In genomic region chr7:21469894-21470293, GRCh38 we compare ENCODE assay signal across 23 cellular contexts. TPM values are rescaled to one million over a fixed set of nuclear protein-coding genes. Genes with fewer than 3 reads are reported as not detected.
DNase-seq lines count a peak whose midpoint lies in the region; ATAC-seq, FAIRE-seq and TF ChIP-seq lines count a peak whose summit lies in the region.
"Had no signal": no experiment of that assay in that cellular context is flagged by ENCODE, and none has a peak within 500 bp of the region (broad histone marks: within the 10 kb centered on the region; RNA-seq: fewer than 3 reads in every experiment).

No MANE protein-coding gene starts in this region.

- no peaks in the 10 kb centered on the region for H3K9me3 ChIP-seq in IMR-90 (ENCODE audit: control insufficient read depth, insufficient read depth, low read length)
- H3K9me3 ChIP-seq in mesenchymal stem cell (ENCODE audit: control insufficient read depth, low read length): no peaks in the 10 kb centered on the region
- H3K9me3 ChIP-seq: A549, SJSA1 had no signal

- no peak overlapping the region for H3K14ac ChIP-seq in IMR-90 (replicated peaks; ENCODE audit: low read depth, low read length)
- no peak overlapping the region for H3K14ac ChIP-seq in mesenchymal stem cell (ENCODE audit: low read length in 2 of 2)

- TF ChIP-seq POLR2A in IMR-90 (IDR thresholded peaks at IDR 0.05; ENCODE audit: low read depth, low read length) (no peak), GM12892 (IDR thresholded peaks at IDR 0.05; ENCODE audit: low read depth, low read length) (no peak)

- H3K18ac ChIP-seq in IMR-90 (ENCODE audit: low read depth, low read length) (no peak overlapping the region), mesenchymal stem cell (ENCODE audit: low read depth in 1 of 2, low read length in 2 of 2) (no peak overlapping the region)

- DNase-seq in IMR-90 (peak; percentile 19), NCI-H226 (peak; percentile 10), choroid plexus epithelial cell (ENCODE audit: low read depth) (peak; percentile 1), mesenchymal stem cell (peak; percentile 68), GM12892 (ENCODE audit: insufficient read length) (no peak), ACHN (no peak)
- no peak for DNase-seq in activated CD4-positive, alpha-beta T cell treated with anti-CD3 and anti-CD28 coated beads for 48 hours
- DNase-seq: Calu3; CD8-positive, alpha-beta T cell; DMS79 treated with DMSO at 0.1 percent for 48 hours; GF-D8; KG1; NCI-H1105 treated with DMSO at 0.1 percent for 48 hours; NCI-H146; NCI-H2029; NCI-H446 treated with DMSO at 0.1 percent for 48 hours; NCI-H526; Right ventricle myocardium superior; RPMI8226 had no signal

- BruUV-seq in IMR-90 (replicated peaks; lab: Mats Ljungman, UMichigan): no TSS peak

- POLR2A ChIA-PET in IMR-90 (lab: Charles Lee; ENCODE audit: unreplicated experiment): no interaction called here

- no peak overlapping the region for H3K23ac ChIP-seq in IMR-90 (ENCODE audit: low read depth, low read length)
- H3K23ac ChIP-seq in mesenchymal stem cell (ENCODE audit: low read length in 2 of 2): no peak overlapping the region

- H2BK12ac ChIP-seq in mesenchymal stem cell (ENCODE audit: low read length in 2 of 2): no peak overlapping the region

- H2AFZ ChIP-seq in IMR-90 (replicated peaks; ENCODE audit: low read length, poor library complexity) (no peak overlapping the region), mesenchymal stem cell (ENCODE audit: low read depth, low read length) (no peak overlapping the region)

- H2AK5ac ChIP-seq in IMR-90 (ENCODE audit: low read depth, low read length): no peak overlapping the region
- no peak overlapping the region for H2AK5ac ChIP-seq in mesenchymal stem cell (ENCODE audit: low read length, severe bottlenecking)

- no peak overlapping the region for H2BK120ac ChIP-seq in IMR-90 (ENCODE audit: low read depth, low read length)
- H2BK120ac ChIP-seq in mesenchymal stem cell (ENCODE audit: low read depth, low read length): no peak overlapping the region

- FAIRE-seq in GM12892 (lab: Jason Lieb, UNC): no peak
- FAIRE-seq: A549 had no signal

- dilution Hi-C loops in IMR-90 (cut with HindIII; ENCODE audit: low sequenced_read_pairs, unreplicated experiment): no loop called here

- no peaks in the 10 kb centered on the region for H3K9me1 ChIP-seq in IMR-90 (ENCODE audit: insufficient read depth, low read length)

- H3K4me2 ChIP-seq in IMR-90 (ENCODE audit: low read depth, low read length) (no peak overlapping the region), mesenchymal stem cell (ENCODE audit: low read length, poor library complexity, severe bottlenecking) (no peak overlapping the region)
- H3K4me2 ChIP-seq: A549 had no signal

- intact Hi-C loops in IMR-90 (cut with micrococcal nuclease): no loop called here

- no peak for TF ChIP-seq RAD21 in IMR-90 (IDR thresholded peaks at IDR 0.05; ENCODE audit: low read length)

- H4K91ac ChIP-seq in IMR-90 (ENCODE audit: insufficient read depth, low read depth, low read length) (no peak overlapping the region), mesenchymal stem cell (ENCODE audit: low read length) (no peak overlapping the region)

- no peak overlapping the region for H2BK5ac ChIP-seq in IMR-90 (ENCODE audit: low read depth, low read length, poor library complexity, severe bottlenecking)
- no peak overlapping the region for H2BK5ac ChIP-seq in mesenchymal stem cell (ENCODE audit: low read depth, low read length, poor library complexity, severe bottlenecking)

- H2BK15ac ChIP-seq in IMR-90 (ENCODE audit: low read depth, low read length): no peak overlapping the region
- no peak overlapping the region for H2BK15ac ChIP-seq in mesenchymal stem cell (ENCODE audit: low read depth, poor library complexity, severe bottlenecking)

- H3K4me3 ChIP-seq in IMR-90 (ENCODE audit: insufficient read depth, low read depth, low read length) (no peak overlapping the region), choroid plexus epithelial cell (ENCODE audit: low read depth, low read length) (no peak overlapping the region), mesenchymal stem cell (ENCODE audit: insufficient read depth in 1 of 2, low read depth in 1 of 2, low read length in 2 of 2) (no peak overlapping the region)
- H3K4me3 ChIP-seq: A549, SJSA1 had no signal

- TF ChIP-seq CTCF in IMR-90 (conservative IDR thresholded peaks at IDR 0.05; ENCODE audit: low read depth, low read length) (no peak), choroid plexus epithelial cell (conservative IDR thresholded peaks at IDR 0.05; ENCODE audit: low read depth, low read length) (no peak)

- no peak overlapping the region for H2AK9ac ChIP-seq in IMR-90 (replicated peaks; ENCODE audit: low read depth, low read length, poor library complexity)

- H3K27ac ChIP-seq in IMR-90 (ENCODE audit: insufficient read depth, low read length) (no peak overlapping the region), mesenchymal stem cell (ENCODE audit: low read length, poor library complexity, severe bottlenecking) (no peak overlapping the region)
- H3K27ac ChIP-seq: A549, C4-2B, SJSA1 had no signal

- CTCF ChIA-PET in IMR-90 (lab: Yijun Ruan, JAX): interaction anchor here (0.6 kb wide), 1 partner anchor 18 kb away, joined by 3 read pairs; no protein-coding TSS in a partner anchor

- H3K27me3 ChIP-seq in IMR-90 (ENCODE audit: control insufficient read depth, insufficient read depth, low read length): no peaks in the 10 kb centered on the region
- H3K27me3 ChIP-seq in mesenchymal stem cell (ENCODE audit: control insufficient read depth in 1 of 2, insufficient read depth in 1 of 2, low read length in 2 of 2): no peaks in the 10 kb centered on the region
- H3K27me3 ChIP-seq: SJSA1 had no signal

- ATAC-seq in IMR-90 (ENCODE audit: low read depth) (no peak; the same call in 1 of the 2 replicates), HG03469 (IDR thresholded peaks at IDR 0.05; ENCODE audit: unreplicated experiment) (no peak)
- ATAC-seq: A549; CD8-positive, alpha-beta T cell had no signal

- in situ Hi-C loops in IMR-90 (cut with MboI; ENCODE audit: low sequenced_read_pairs): no loop called here
- in situ Hi-C loops in ACHN (cut with HindIII; ENCODE audit: low pct_ligation_motif_present, low pct_unique_long_range_greater_than_20kb, low sequenced_read_pairs): no loop called here

- no peak overlapping the region for H4K5ac ChIP-seq in IMR-90 (ENCODE audit: low read depth, low read length)

- H3K36me3 ChIP-seq in IMR-90 (ENCODE audit: control insufficient read depth, insufficient read depth, low read length): no peaks in the 10 kb centered on the region
- no peaks in the 10 kb centered on the region for H3K36me3 ChIP-seq in mesenchymal stem cell (ENCODE audit: control insufficient read depth in 1 of 2, insufficient read depth in 2 of 2, low read depth in 1 of 2, low read length in 2 of 2)
- H3K36me3 ChIP-seq: SJSA1 had no signal

- no peak overlapping the region for H3K56ac ChIP-seq in IMR-90 (ENCODE audit: extremely low read depth, insufficient read depth, low read length)

- H4K20me1 ChIP-seq in IMR-90 (ENCODE audit: insufficient read depth, low read length): no peaks in the 10 kb centered on the region

- H4K8ac ChIP-seq in IMR-90 (ENCODE audit: low read depth in 2 of 2, low read length in 2 of 2): no peak overlapping the region
- H4K8ac ChIP-seq in mesenchymal stem cell (ENCODE audit: low read length): no peak overlapping the region

- H3K9ac ChIP-seq in IMR-90 (ENCODE audit: low read depth, low read length) (no peak overlapping the region), mesenchymal stem cell (ENCODE audit: low read length) (no peak overlapping the region)

- no peaks in the 10 kb centered on the region; the same call in 1 of the 2 replicates for H3K4me1 ChIP-seq in IMR-90 (ENCODE audit: control insufficient read depth, insufficient read depth, low read length)
- no peaks in the 10 kb centered on the region for H3K4me1 ChIP-seq in mesenchymal stem cell (ENCODE audit: control insufficient read depth, insufficient read depth, low read depth, low read length)
- H3K4me1 ChIP-seq: A549, SJSA1 had no signal

- no CpG with 5 or more reads among the region's 3 CpGs for WGBS in IMR-90 (ENCODE audit: extremely low coverage in 2 of 2, insufficient read length in 1 of 2), 2 experiments
- no CpG with 5 or more reads among the region's 3 CpGs for WGBS in mesenchymal stem cell

- H3K79me1 ChIP-seq in IMR-90 (ENCODE audit: low read depth in 1 of 2, low read length in 2 of 2) (no peaks in the 10 kb centered on the region), mesenchymal stem cell (replicated peaks; ENCODE audit: low read length, poor library complexity, severe bottlenecking) (peaks cover 6% of the 10 kb centered on the region)

- H2BK20ac ChIP-seq in IMR-90 (ENCODE audit: low read depth, low read length): no peak overlapping the region

- no peak overlapping the region for H3K4ac ChIP-seq in IMR-90 (ENCODE audit: low read depth, low read length)
- no peak overlapping the region for H3K4ac ChIP-seq in mesenchymal stem cell (ENCODE audit: low read depth in 1 of 2, low read length in 2 of 2)

TF ChIP-seq in IMR-90, 13 proteins besides CTCF, POLR2A, EP300 and RAD21:
- TF ChIP-seq MAZ (IDR thresholded peaks at IDR 0.05; ENCODE audit: borderline replicate concordance, low read depth, low read length) (no peak), CHD1 (IDR thresholded peaks at IDR 0.05; ENCODE audit: low read depth, low read length) (no peak), MAFK (IDR thresholded peaks at IDR 0.05; ENCODE audit: low read depth, low read length) (no peak), RCOR1 (IDR thresholded peaks at IDR 0.05; ENCODE audit: insufficient replicate concordance, low read length) (no peak), BHLHE40 (IDR thresholded peaks at IDR 0.05; ENCODE audit: low read depth, low read length) (no peak)
TF ChIP-seq in IMR-90: peak in this region for 0.

RNA-seq across cellular contexts. Expression of gene SP4, which starts 42.0 kb away (rescaled TPM):
- 5.6 and 5.9 TPM in 2 replicates for total RNA-seq in IMR-90 (2012; rRNA removed)
- polyA plus RNA-seq in IMR-90 (2012; rRNA removed): 0.85 and 0.97 TPM in 2 replicates
- polyA plus RNA-seq in IMR-90 (2012; cell fraction: cytosol; rRNA removed): 0.30 and 0.40 TPM in 2 replicates
- polyA plus RNA-seq in IMR-90 (2012; cell fraction: nucleus; rRNA removed; ENCODE audit: low replicate concordance): 0.23 and 1.1 TPM in 2 replicates
- 2.0 TPM for polyA plus RNA-seq in mesenchymal stem cell (2013, experiment 1 of 2)
- polyA plus RNA-seq in mesenchymal stem cell (2013, experiment 2 of 2): 1.7 TPM
- polyA plus RNA-seq in GM12892 (2012; ENCODE audit: missing spikeins): 6.4 TPM

Comparison
In these comparisons a context has a peak if more than half of its experiments do, and no peak if none do; other contexts are left out.
1. DNase-seq: peak in IMR-90 (single experiment), NCI-H226 (single experiment), choroid plexus epithelial cell (single experiment) and mesenchymal stem cell (single experiment); none in GM12892 (single experiment), ACHN (single experiment) and activated CD4-positive, alpha-beta T cell treated with anti-CD3 and anti-CD28 coated beads for 48 hours (single experiment).